Comparison of ENCODE assay signal across 19 cellular contexts in genomic region chr15:91655891-91656290, GRCh38.
DNase-seq lines count a peak whose midpoint lies in the region; ATAC-seq and TF ChIP-seq lines count a peak whose summit lies in the region.
"Had no signal": no experiment of that assay in that cellular context is flagged by ENCODE, and none has a peak within 500 bp of the region (broad histone marks: within the 10 kb centered on the region; RNA-seq: fewer than 3 reads in every experiment).

No MANE protein-coding gene starts in this region.

- DNase-seq in activated naive CD8-positive, alpha-beta T cell treated with anti-CD3 and anti-CD28 coated beads for 36 hours = no peak
- peak; percentile 71 for DNase-seq in DND-41
- DNase-seq in astrocyte of the hippocampus (ENCODE audit: low read depth, low spot score) = peak; percentile 2
- peak in 6 of 10 donors; percentile 0 to 73 (median 42) for DNase-seq in naive thymus-derived CD8-positive, alpha-beta T cell
- no peak for DNase-seq in ACHN
- no peak for DNase-seq in 8988T
- DNase-seq: BE2C, Kasumi-1, MG63, NCI-H1417 treated with DMSO at 0.1 percent for 48 hours, NCI-H187, NCI-H446 treated with DMSO at 0.1 percent for 48 hours, NCI-H526 treated with DMSO at 0.1 percent for 48 hours, OCI-M1, SJCRH30 had no signal

- H3K79me2 ChIP-seq in DND-41 (ENCODE audit: insufficient read depth, low read length) = no peaks in the 10 kb centered on the region

- H3K27ac Mint-ChIP-seq in activated naive CD8-positive, alpha-beta T cell = no peak overlapping the region
- no peak overlapping the region for H3K27ac Mint-ChIP-seq in activated naive CD8-positive, alpha-beta T cell treated with anti-CD3 and anti-CD28 coated beads for 36 hours
- peak overlapping the region in 4 of 10 donors; percentile 22 to 77 (median 47) for H3K27ac Mint-ChIP-seq in naive thymus-derived CD8-positive, alpha-beta T cell
- H3K27ac Mint-ChIP-seq: GM23338 had no signal

- POLR2A ChIA-PET in naive thymus-derived CD8-positive, alpha-beta T cell (lab: Charles Lee) = no interaction called here

- H3K36me3 Mint-ChIP-seq in activated naive CD8-positive, alpha-beta T cell = peaks cover 4% of the 10 kb centered on the region
- H3K36me3 Mint-ChIP-seq in activated naive CD8-positive, alpha-beta T cell treated with anti-CD3 and anti-CD28 coated beads for 36 hours = no peaks in the 10 kb centered on the region
- H3K36me3 Mint-ChIP-seq in naive thymus-derived CD8-positive, alpha-beta T cell = no peaks in the 10 kb centered on the region

- no peaks in the 10 kb centered on the region for H4K20me1 ChIP-seq in DND-41 (ENCODE audit: insufficient read depth, low read length)

- peaks cover 20% of the 10 kb centered on the region for H3K4me1 Mint-ChIP-seq in activated naive CD8-positive, alpha-beta T cell (ENCODE audit: low read depth)
- H3K4me1 Mint-ChIP-seq in activated naive CD8-positive, alpha-beta T cell treated with anti-CD3 and anti-CD28 coated beads for 36 hours = peaks cover 7% of the 10 kb centered on the region
- peaks cover 9 to 22% (median 20%) of the 10 kb centered on the region in 4 donors for H3K4me1 Mint-ChIP-seq in naive thymus-derived CD8-positive, alpha-beta T cell
- H3K4me1 Mint-ChIP-seq: GM23338 had no signal

- H3K9me3 Mint-ChIP-seq in activated naive CD8-positive, alpha-beta T cell (ENCODE audit: low read depth) = no peaks in the 10 kb centered on the region
- peaks cover 5% of the 10 kb centered on the region for H3K9me3 Mint-ChIP-seq in activated naive CD8-positive, alpha-beta T cell treated with anti-CD3 and anti-CD28 coated beads for 36 hours
- peaks cover 0 to 3% (median 0%) of the 10 kb centered on the region in 9 donors for H3K9me3 Mint-ChIP-seq in naive thymus-derived CD8-positive, alpha-beta T cell

- H3K27me3 ChIP-seq in DND-41 (ENCODE audit: insufficient read depth, low read length, poor library complexity) = peaks cover 4% of the 10 kb centered on the region
- H3K27me3 ChIP-seq: BE2C, SJCRH30 had no signal

- peak; percentile 64 for ATAC-seq in DND-41 (ENCODE audit: insufficient read depth, low read depth)
- ATAC-seq in naive thymus-derived CD8-positive, alpha-beta T cell = peak; percentile 39 to 93
- ATAC-seq: A549, GM23338 had no signal

- no peaks in the 10 kb centered on the region for H3K36me3 ChIP-seq in DND-41 (ENCODE audit: insufficient read depth, low read length)
- H3K36me3 ChIP-seq: BE2C, HAP-1, MG63, SJCRH30 had no signal

- H3K4me2 ChIP-seq in DND-41 (ENCODE audit: insufficient read depth, low read length) = no peak overlapping the region
- H3K4me2 ChIP-seq: A549, GM23338 had no signal

- H3K4me1 ChIP-seq in DND-41 (ENCODE audit: insufficient read depth, low read length) = peaks cover 16% of the 10 kb centered on the region
- H3K4me1 ChIP-seq: A549, HAP-1, SJCRH30 had no signal

- H3K9ac ChIP-seq in DND-41 (ENCODE audit: low read depth, low read length) = no peak overlapping the region

- peak overlapping the region; percentile 13 for H3K4me3 Mint-ChIP-seq in activated naive CD8-positive, alpha-beta T cell
- no peak overlapping the region for H3K4me3 Mint-ChIP-seq in activated naive CD8-positive, alpha-beta T cell treated with anti-CD3 and anti-CD28 coated beads for 36 hours
- no peak overlapping the region for H3K4me3 Mint-ChIP-seq in naive thymus-derived CD8-positive, alpha-beta T cell
- H3K4me3 Mint-ChIP-seq: GM23338 had no signal

- TF ChIP-seq CTCF in DND-41 (IDR thresholded peaks at IDR 0.05; ENCODE audit: borderline replicate concordance, extremely low read depth, low read length, poor library complexity, severe bottlenecking) = no peak

- no peak overlapping the region for H3K27ac ChIP-seq in DND-41 (ENCODE audit: low read length)
- H3K27ac ChIP-seq: A549, SJCRH30 had no signal

- no peaks in the 10 kb centered on the region for H3K9me3 ChIP-seq in DND-41 (ENCODE audit: insufficient read depth, low read length, severe bottlenecking)
- H3K9me3 ChIP-seq: A549, BE2C, HAP-1, MG63, SJCRH30 had no signal

- H2AFZ ChIP-seq in DND-41 (ENCODE audit: low read depth, low read length) = no peak overlapping the region
- H2AFZ ChIP-seq: GM23338 had no signal

- in situ Hi-C loops in ACHN (cut with HindIII; ENCODE audit: low pct_ligation_motif_present, low pct_unique_long_range_greater_than_20kb, low sequenced_read_pairs) = no loop called here

- peaks cover 22% of the 10 kb centered on the region for H3K27me3 Mint-ChIP-seq in activated naive CD8-positive, alpha-beta T cell
- peaks cover 55% of the 10 kb centered on the region for H3K27me3 Mint-ChIP-seq in activated naive CD8-positive, alpha-beta T cell treated with anti-CD3 and anti-CD28 coated beads for 36 hours
- peaks cover 11 to 57% (median 32%) of the 10 kb centered on the region in 5 donors for H3K27me3 Mint-ChIP-seq in naive thymus-derived CD8-positive, alpha-beta T cell

- H3K4me3 ChIP-seq in DND-41 (ENCODE audit: low read depth in 1 of 2, low read length in 2 of 2) = no peak overlapping the region
- H3K4me3 ChIP-seq: A549, GM23338, HAP-1, MG63, SJCRH30 had no signal

Comparison
In these comparisons a context has a peak if more than half of its experiments do, and no peak if none do; other contexts are left out.
1. DNase-seq: peak in DND-41 (single experiment), astrocyte of the hippocampus (single experiment) and naive thymus-derived CD8-positive, alpha-beta T cell (6 of 10); none in activated naive CD8-positive, alpha-beta T cell treated with anti-CD3 and anti-CD28 coated beads for 36 hours (single experiment), ACHN (single experiment) and 8988T (single experiment).